ENCODE assay signal across 9 cellular contexts in genomic region chr13:39451860-39452301, GRCh38.
DNase-seq lines count a peak whose midpoint lies in the region; ATAC-seq and TF ChIP-seq lines count a peak whose summit lies in the region.
"Had no signal": no experiment of that assay in that cellular context is flagged by ENCODE, and none has a peak within 500 bp of the region (broad histone marks: within the 10 kb centered on the region; RNA-seq: fewer than 3 reads in every experiment).

No MANE protein-coding gene starts in this region.

- H3K9ac ChIP-seq in parathyroid adenoma = no peak overlapping the region

- no peak overlapping the region for H3K4me2 ChIP-seq in parathyroid adenoma (ENCODE audit: low read length)

- intact Hi-C loops in dendritic cell treated with granulocyte-macrophage colony-stimulating factor and Interleukin-4, amounts not matched to agents 40 ng/mL and 50 ng/mL, for 4 days (cut with micrococcal nuclease) = no loop called here

- H3K4me1 ChIP-seq in parathyroid adenoma = no peaks in the 10 kb centered on the region

- H2AFZ ChIP-seq in parathyroid adenoma = no peak overlapping the region

- peak; percentile 59 for ATAC-seq in GM18498 (IDR thresholded peaks at IDR 0.05; ENCODE audit: unreplicated experiment)

- peak overlapping the region; percentile 51 for H3K4me3 Mint-ChIP-seq in dendritic cell treated with granulocyte-macrophage colony-stimulating factor and Interleukin-4, amounts not matched to agents 40 ng/mL and 50 ng/mL, for 4 days
- H3K4me3 Mint-ChIP-seq in T-helper 2 cell treated with Interferon-gamma antibody and Interleukin-4, amounts not matched to agents 5 μg/mL and 100 μg/mL, for 36 hours = no peak overlapping the region

- no peaks in the 10 kb centered on the region for H3K36me3 ChIP-seq in parathyroid adenoma (ENCODE audit: control insufficient read depth, insufficient read depth, low read length)

- no peaks in the 10 kb centered on the region for H3K9me3 ChIP-seq in parathyroid adenoma (ENCODE audit: control insufficient read depth, low read length)

- H3K36me3 Mint-ChIP-seq in dendritic cell treated with granulocyte-macrophage colony-stimulating factor and Interleukin-4, amounts not matched to agents 40 ng/mL and 50 ng/mL, for 4 days (ENCODE audit: low read depth) = no peaks in the 10 kb centered on the region
- no peaks in the 10 kb centered on the region for H3K36me3 Mint-ChIP-seq in T-helper 2 cell treated with Interferon-gamma antibody and Interleukin-4, amounts not matched to agents 5 μg/mL and 100 μg/mL, for 36 hours (ENCODE audit: low read depth)

- peak overlapping the region; percentile 6 for H3K27ac ChIP-seq in parathyroid adenoma

- H3K4me3 ChIP-seq in parathyroid adenoma (ENCODE audit: low read depth, low read length) = no peak overlapping the region
- H3K4me3 ChIP-seq: lung had no signal

- H3K4me1 Mint-ChIP-seq in dendritic cell treated with granulocyte-macrophage colony-stimulating factor and Interleukin-4, amounts not matched to agents 40 ng/mL and 50 ng/mL, for 4 days (ENCODE audit: low read depth) = peaks cover 12% of the 10 kb centered on the region
- no peaks in the 10 kb centered on the region for H3K4me1 Mint-ChIP-seq in T-helper 2 cell treated with Interferon-gamma antibody and Interleukin-4, amounts not matched to agents 5 μg/mL and 100 μg/mL, for 36 hours (ENCODE audit: low read depth)

- no peaks in the 10 kb centered on the region for H3K27me3 ChIP-seq in parathyroid adenoma (ENCODE audit: control insufficient read depth, insufficient read depth, low read length)

- H3K27ac Mint-ChIP-seq in dendritic cell treated with granulocyte-macrophage colony-stimulating factor and Interleukin-4, amounts not matched to agents 40 ng/mL and 50 ng/mL, for 4 days = peak overlapping the region; percentile 84
- no peak overlapping the region for H3K27ac Mint-ChIP-seq in T-helper 2 cell treated with Interferon-gamma antibody and Interleukin-4, amounts not matched to agents 5 μg/mL and 100 μg/mL, for 36 hours

- H3K27me3 Mint-ChIP-seq in dendritic cell treated with granulocyte-macrophage colony-stimulating factor and Interleukin-4, amounts not matched to agents 40 ng/mL and 50 ng/mL, for 4 days = no peaks in the 10 kb centered on the region
- peaks cover 21% of the 10 kb centered on the region for H3K27me3 Mint-ChIP-seq in T-helper 2 cell treated with Interferon-gamma antibody and Interleukin-4, amounts not matched to agents 5 μg/mL and 100 μg/mL, for 36 hours (ENCODE audit: low read depth)

- no peak for TF ChIP-seq CTCF in parathyroid adenoma (IDR thresholded peaks at IDR 0.05)

- DNase-seq in NCI-H2227 (lab: John Stamatoyannopoulos, UW; ENCODE audit: unreplicated experiment) = peak; percentile 32
- no peak for DNase-seq in ecto neural progenitor cell (ENCODE audit: low spot score)
- DNase-seq in T-helper 2 cell treated with Interferon-gamma antibody and Interleukin-4, amounts not matched to agents 5 μg/mL and 100 μg/mL, for 36 hours (ENCODE audit: low spot score) = no peak
- DNase-seq in epidermal melanocyte (ENCODE audit: insufficient read length, low spot score) = no peak
- DNase-seq in activated gamma-delta T cell (lab: John Stamatoyannopoulos, UW) = no peak

- H3K79me2 ChIP-seq in parathyroid adenoma = no peaks in the 10 kb centered on the region

- H3K9me3 Mint-ChIP-seq in dendritic cell treated with granulocyte-macrophage colony-stimulating factor and Interleukin-4, amounts not matched to agents 40 ng/mL and 50 ng/mL, for 4 days = peaks cover under 1% of the 10 kb centered on the region
- H3K9me3 Mint-ChIP-seq in T-helper 2 cell treated with Interferon-gamma antibody and Interleukin-4, amounts not matched to agents 5 μg/mL and 100 μg/mL, for 36 hours = no peaks in the 10 kb centered on the region
